In the genomic region with DNA sequence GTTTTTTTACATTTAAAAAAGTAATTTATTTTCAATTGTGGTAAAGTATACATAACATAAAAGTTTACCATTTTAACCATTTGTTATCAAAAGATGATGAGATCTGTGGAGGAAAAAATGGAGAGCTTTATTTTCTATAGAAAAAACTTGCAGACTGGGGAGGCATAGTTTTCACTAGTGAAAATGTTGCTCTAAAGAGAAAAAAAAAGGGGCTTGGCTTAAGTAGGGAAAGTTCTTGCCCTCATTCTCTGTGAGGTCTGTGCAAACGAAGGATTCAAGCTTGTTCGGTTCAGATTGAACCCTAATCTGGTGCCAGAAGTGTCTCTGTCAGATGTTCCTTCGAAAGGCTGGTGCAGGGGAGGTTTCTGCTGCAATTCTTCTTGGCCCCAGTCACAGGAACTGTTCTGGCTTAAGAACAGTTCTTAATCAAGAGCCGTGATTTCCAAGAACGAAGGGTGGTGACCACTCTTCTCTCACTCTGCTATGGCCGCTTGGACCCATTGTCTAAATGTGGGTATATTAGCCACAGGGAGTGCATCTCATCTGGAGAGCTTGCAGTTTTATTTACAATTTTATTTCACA, we compare ENCODE assay signal across 20 cellular contexts. TPM values are rescaled to one million over a fixed set of nuclear protein-coding genes. Genes with fewer than 3 reads are reported as not detected.
A peak's percentile ranks its signal among the peaks of the same experiment; 100 is the strongest.
DNase-seq lines count a peak whose midpoint lies in the region; ATAC-seq and TF ChIP-seq lines count a peak whose summit lies in the region.
"Had no signal": no experiment of that assay in that cellular context is flagged by ENCODE, and none has a peak within 500 bp of the region (broad histone marks: within the 10 kb centered on the region; RNA-seq: fewer than 3 reads in every experiment).

No MANE protein-coding gene starts in this region.

- no peak overlapping the region for H3K14ac ChIP-seq in H9 (ENCODE audit: insufficient read depth, low read length)

- H3K9me3 Mint-ChIP-seq in H9, result no peaks in the 10 kb centered on the region
- H3K9me3 Mint-ChIP-seq in endodermal cell, result no peaks in the 10 kb centered on the region

- no peak overlapping the region for H4K5ac ChIP-seq in H9 (ENCODE audit: insufficient read length, low read depth, low read length)

- H3K4me1 ChIP-seq in H9 (ENCODE audit: insufficient read depth, low read length), result peaks cover 5% of the 10 kb centered on the region; the same call in 1 of the 2 replicates
- H3K4me1 ChIP-seq in endodermal cell (ENCODE audit: control insufficient read depth, insufficient read depth, low read length), result no peaks in the 10 kb centered on the region
- peaks cover 0 to 13% of the 10 kb centered on the region in 2 donors for H3K4me1 ChIP-seq in left lung
- H3K4me1 ChIP-seq: BLaER1, HAP-1 had no signal

- no peak overlapping the region for H2BK5ac ChIP-seq in H9 (ENCODE audit: insufficient read length, low read length)

- H3K23ac ChIP-seq in H9 (ENCODE audit: insufficient read length, low read depth, low read length), result no peak overlapping the region

- no peak overlapping the region for H3K27ac ChIP-seq in H9 (ENCODE audit: insufficient read length, low read depth, low read length)
- H3K27ac ChIP-seq in endodermal cell (ENCODE audit: low read depth, low read length), result no peak overlapping the region
- no peak overlapping the region for H3K27ac ChIP-seq in left lung
- H3K27ac ChIP-seq: BLaER1, Peyer's patch had no signal

- no peak overlapping the region for H2BK15ac ChIP-seq in H9 (ENCODE audit: low read depth, low read length)

- H3K23me2 ChIP-seq in H9 (ENCODE audit: insufficient read length, low read depth, low read length, poor library complexity, severe bottlenecking), result no peaks in the 10 kb centered on the region

- TF ChIP-seq CTCF in AG10803 (conservative IDR thresholded peaks at IDR 0.05; ENCODE audit: low read length) (no peak), H9 (conservative IDR thresholded peaks at IDR 0.05) (no peak), endodermal cell (conservative IDR thresholded peaks at IDR 0.05) (no peak), left lung (IDR thresholded peaks at IDR 0.05) (no peak)

- no peak overlapping the region for H3K56ac ChIP-seq in H9 (ENCODE audit: insufficient read length, low read depth, low read length)

- intact Hi-C loops in left lung (cut with DNase I), result no loop called here

- H3K9ac ChIP-seq in H9 (ENCODE audit: extremely low read depth, insufficient read length, low read length) (no peak overlapping the region), endodermal cell (ENCODE audit: extremely low read depth, low read length, poor library complexity, severe bottlenecking) (no peak overlapping the region)
- H3K9ac ChIP-seq: BLaER1 had no signal

- H3T11ph ChIP-seq in H9 (ENCODE audit: low read length), result no peak overlapping the region

- H3K36me3 ChIP-seq in endodermal cell (ENCODE audit: control insufficient read depth, insufficient read depth, low read length) (peaks cover 19% of the 10 kb centered on the region), left lung (no peaks in the 10 kb centered on the region)
- H3K36me3 ChIP-seq: BLaER1, HAP-1, Peyer's patch had no signal

- H3K36me3 Mint-ChIP-seq in H9 (ENCODE audit: insufficient read depth in 1 of 3, low read depth in 3 of 3), result peaks cover 4 to 13% (median 6%) of the 10 kb centered on the region in 3 experiments; a peak in 5 of 7 replicates
- H3K36me3 Mint-ChIP-seq in endodermal cell (ENCODE audit: low read depth), result peaks cover 25% of the 10 kb centered on the region

- H4K8ac ChIP-seq in H9 (replicated peaks; ENCODE audit: insufficient read length, low read depth, low read length), result no peak overlapping the region

- H3K27ac Mint-ChIP-seq in H9, result peak overlapping the region; percentile 55 to 71 (median 65); a peak in 5 of 7 replicates
- H3K27ac Mint-ChIP-seq in endodermal cell, result peak overlapping the region; percentile 7
- H3K27ac Mint-ChIP-seq: CD4-positive, alpha-beta memory T cell had no signal

- H4K91ac ChIP-seq in H9 (ENCODE audit: insufficient read length, low read depth, low read length), result no peak overlapping the region

- H3K4me3 Mint-ChIP-seq in H9 (no peak overlapping the region), endodermal cell (no peak overlapping the region)
- H3K4me3 Mint-ChIP-seq: CD4-positive, alpha-beta memory T cell had no signal

- H3K27me3 ChIP-seq in H9 (ENCODE audit: insufficient read depth, low read length) (no peaks in the 10 kb centered on the region), endodermal cell (ENCODE audit: control insufficient read depth, insufficient read depth, low read length, poor library complexity, severe bottlenecking) (no peaks in the 10 kb centered on the region), left lung (no peaks in the 10 kb centered on the region)
- H3K27me3 ChIP-seq: BLaER1, Peyer's patch had no signal

- H3K4me2 ChIP-seq in H9 (ENCODE audit: insufficient read depth, insufficient read length, low read length), result no peak overlapping the region
- H3K4me2 ChIP-seq: BLaER1 had no signal

- no peak overlapping the region for H2AFZ ChIP-seq in H9 (ENCODE audit: low read length)

- peak; percentile 6 for DNase-seq in AG10803 (ENCODE audit: low read depth)
- DNase-seq in H9, result no peak
- no peak for DNase-seq in endodermal cell
- DNase-seq in left lung, result no peak
- no peak for DNase-seq in NCI-H1092 treated with DMSO at 0.1 percent for 48 hours (lab: John Stamatoyannopoulos, UW)
- no peak for DNase-seq in NCI-H82 treated with DMSO at 0.1 percent for 48 hours (lab: John Stamatoyannopoulos, UW; ENCODE audit: unreplicated experiment)
- DNase-seq in epidermal melanocyte (ENCODE audit: insufficient read length, low spot score), result no peak
- DNase-seq: CD4-positive, alpha-beta memory T cell; DMS153; KBM-7; NCI-H1105 treated with DMSO at 0.1 percent for 48 hours; NCI-H1694; NCI-H2081 treated with DMSO at 0.1 percent for 48 hours; NCI-H446 treated with DMSO at 0.1 percent for 48 hours; NK-92 treated with Interleukin-12 subunit alpha and Interleukin-12 subunit beta, amount 100 ng/mL, for 24 hours; Peyer's patch had no signal

- H3K4me3 ChIP-seq in AG10803 (ENCODE audit: low read length) (no peak overlapping the region), endodermal cell (ENCODE audit: low read length) (no peak overlapping the region), left lung (no peak overlapping the region)
- H3K4me3 ChIP-seq: BLaER1, GM12878, HAP-1, Peyer's patch had no signal

- H2AK5ac ChIP-seq in H9 (ENCODE audit: insufficient read length, low read length), result no peak overlapping the region

- H3K4ac ChIP-seq in H9 (ENCODE audit: low read depth, low read length), result no peak overlapping the region

- WGBS in H9 (ENCODE audit: extremely low coverage, insufficient read length, low lambda C conversion rate), result no CpG with 5 or more reads among the region's 6 CpGs
- 93 to 94% methylated on average over 5 to 6 of the region's 6 CpGs for WGBS in endodermal cell (ENCODE audit: insufficient coverage in 1 of 2, insufficient read length in 1 of 2), 2 experiments

- H2BK12ac ChIP-seq in H9 (ENCODE audit: insufficient read length, low read depth, low read length), result no peak overlapping the region

- ATAC-seq in left lung (peak; percentile 20), HG03135 (IDR thresholded peaks at IDR 0.05; ENCODE audit: unreplicated experiment) (no peak)
- ATAC-seq: GM12878 had no signal

- no peak overlapping the region for H2BK120ac ChIP-seq in H9 (ENCODE audit: low read depth, low read length, poor library complexity, severe bottlenecking)

- H3K27me3 Mint-ChIP-seq in H9 (ENCODE audit: low read depth) (no peaks in the 10 kb centered on the region), endodermal cell (ENCODE audit: insufficient read depth) (no peaks in the 10 kb centered on the region)
- H3K27me3 Mint-ChIP-seq: CD4-positive, alpha-beta memory T cell had no signal

- no peak overlapping the region for H2BK20ac ChIP-seq in H9 (ENCODE audit: low read depth, low read length, poor library complexity, severe bottlenecking)

- H3K9me3 ChIP-seq in H9 (ENCODE audit: control insufficient read depth, low read depth, low read length), result no peaks in the 10 kb centered on the region
- H3K9me3 ChIP-seq in endodermal cell (ENCODE audit: control insufficient read depth, low read length), result no peaks in the 10 kb centered on the region
- H3K9me3 ChIP-seq in left lung, result no peaks in the 10 kb centered on the region
- H3K9me3 ChIP-seq: BLaER1, HAP-1, Peyer's patch had no signal

- H3K4me1 Mint-ChIP-seq in H9, result peaks cover 38 to 40% of the 10 kb centered on the region in 2 experiments
- H3K4me1 Mint-ChIP-seq in endodermal cell, result peaks cover 40% of the 10 kb centered on the region

- H4K20me1 ChIP-seq in H9 (ENCODE audit: control insufficient read depth, insufficient read depth, insufficient read length), result no peaks in the 10 kb centered on the region
- H4K20me1 ChIP-seq: BLaER1 had no signal

- no peak overlapping the region for H3K18ac ChIP-seq in H9 (ENCODE audit: insufficient read length, low read depth, low read length)

- no peaks in the 10 kb centered on the region for H3K79me1 ChIP-seq in H9 (ENCODE audit: insufficient read depth, low read depth, low read length, poor library complexity, severe bottlenecking)

- H3K79me2 ChIP-seq in H9 (ENCODE audit: insufficient read depth, low read length), result no peaks in the 10 kb centered on the region

RNA-seq across cellular contexts. Expression of gene PCCA, which starts 42.1 kb away (rescaled TPM):
- total RNA-seq in H9 (2021) (54.2 and 56.5 TPM in 2 replicates), endodermal cell (10 to 100 TPM; 60.2 to 67.2 TPM), left lung (10 to 100 TPM; 26.8 to 32.0 TPM)
- 57.6 TPM for polyA plus RNA-seq in endodermal cell (2013, experiment 1 of 2)
- polyA plus RNA-seq in endodermal cell (2013, experiment 2 of 2), result 59.6 TPM
